7 cellular contexts compared by ENCODE assay signal in genomic region chr1:156748670-156749428, GRCh38. TPM values are rescaled to one million over a fixed set of nuclear protein-coding genes. Genes with fewer than 3 reads are reported as not detected.
A peak's percentile ranks its signal among the peaks of the same experiment; 100 is the strongest.
DNase-seq lines count a peak whose midpoint lies in the region; ATAC-seq, FAIRE-seq and TF ChIP-seq lines count a peak whose summit lies in the region.

No MANE protein-coding gene starts in this region.

- TF ChIP-seq POLR2A in GM12891 (IDR thresholded peaks at IDR 0.05; ENCODE audit: low read depth, low read length) (peak; percentile 36; the same call in 1 of the 2 replicates), body of pancreas (IDR thresholded peaks at IDR 0.05) (peak; percentile 18 to 76 (median 69))

- TF ChIP-seq CTCF in body of pancreas (IDR thresholded peaks at IDR 0.05), result no peak

- no peak for FAIRE-seq in GM12891 (lab: Jason Lieb, UNC)

- peaks cover 63% of the 10 kb centered on the region for H3K4me1 ChIP-seq in body of pancreas
- H3K4me1 ChIP-seq in subcutaneous abdominal adipose tissue (ENCODE audit: control insufficient read depth in 5 of 5, insufficient read depth in 5 of 5, low read length in 5 of 5), result peaks cover 25 to 78% (median 70%) of the 10 kb centered on the region in 5 donors

- H3K36me3 ChIP-seq in body of pancreas (replicated peaks in 1 of 2; ENCODE audit: insufficient read depth in 1 of 2, low read depth in 2 of 2) (peaks cover 0 to under 1% of the 10 kb centered on the region in 2 donors), subcutaneous abdominal adipose tissue (ENCODE audit: control insufficient read depth in 5 of 5, insufficient read depth in 5 of 5, low read length in 5 of 5) (peaks cover 0 to 12% (median 11%) of the 10 kb centered on the region in 5 donors)

- H3K4me3 ChIP-seq in body of pancreas, result no peak overlapping the region
- H3K4me3 ChIP-seq in subcutaneous abdominal adipose tissue (ENCODE audit: low read depth in 1 of 5, low read length in 5 of 5), result peak overlapping the region; percentile 78 to 98 (median 92)

- no peaks in the 10 kb centered on the region for H3K27me3 ChIP-seq in body of pancreas
- H3K27me3 ChIP-seq in subcutaneous abdominal adipose tissue (ENCODE audit: control insufficient read depth in 5 of 5, insufficient read depth in 4 of 5, low read length in 5 of 5), result no peaks in the 10 kb centered on the region

- intact Hi-C loops in body of pancreas (cut with DNase I), result no loop called here

- peak overlapping the region; percentile 94 to 99 (median 97) for H3K9ac ChIP-seq in subcutaneous abdominal adipose tissue (ENCODE audit: low read length in 5 of 5)

- H3K27ac ChIP-seq in body of pancreas, result peak overlapping the region; percentile 92 to 99 (median 98)
- H3K27ac ChIP-seq in subcutaneous abdominal adipose tissue (ENCODE audit: low read depth, low read length), result peak overlapping the region; percentile 100

- DNase-seq in GM12891 (ENCODE audit: insufficient read length, low spot score) (no peak), NCI-H82 treated with DMSO at 0.1 percent for 48 hours (lab: John Stamatoyannopoulos, UW; ENCODE audit: unreplicated experiment) (peak; percentile 32), body of pancreas (peak; percentile 49 to 76 (median 64)), kidney tubule cell (ENCODE audit: low spot score) (peak; percentile 96), NCI-H1105 treated with DMSO at 0.1 percent for 48 hours (lab: John Stamatoyannopoulos, UW) (no peak), NCI-H146 (lab: John Stamatoyannopoulos, UW) (no peak)

- ATAC-seq in body of pancreas, result no peak

- H3K9me3 ChIP-seq in body of pancreas (no peaks in the 10 kb centered on the region), subcutaneous abdominal adipose tissue (ENCODE audit: control insufficient read depth in 5 of 5, low read length in 5 of 5) (no peaks in the 10 kb centered on the region)

- WGBS in body of pancreas, 2 donors, result 9 to 18% methylated on average over 9 of the region's 9 CpGs

TF ChIP-seq in GM12891, 5 proteins besides CTCF, POLR2A, EP300 and RAD21:
- TF ChIP-seq POU2F2 (IDR thresholded peaks at IDR 0.05; ENCODE audit: low read depth, low read length) (no peak), SPI1 (IDR thresholded peaks at IDR 0.05; ENCODE audit: low read depth, low read length) (peak; percentile 37; the same call in 1 of the 2 replicates), POLR2AphosphoS5 (IDR thresholded peaks at IDR 0.05; ENCODE audit: low read depth, low read length) (no peak; the same call in 1 of the 2 replicates), TAF1 (IDR thresholded peaks at IDR 0.05; ENCODE audit: low read depth, low read length) (peak; percentile 60; the same call in 1 of the 2 replicates), PAX5 (IDR thresholded peaks at IDR 0.05; ENCODE audit: insufficient read depth, low read length, severe bottlenecking) (peak; percentile 15)

RNA-seq across cellular contexts. Expression of gene HDGF, which starts 2.6 kb away (rescaled TPM):
- polyA plus RNA-seq in GM12891 (2012; ENCODE audit: low read depth, missing spikeins), result 113 TPM
- 100 to 1,000 TPM in 1 of 2 donors, 10 to 100 TPM in 1; 92.4 to 122 TPM for total RNA-seq in body of pancreas

RNA-seq across cellular contexts. Expression of gene MRPL24, which starts 8.0 kb away (rescaled TPM):
- polyA plus RNA-seq in GM12891 (2012; ENCODE audit: low read depth, missing spikeins), result 116 TPM
- total RNA-seq in body of pancreas, result 10 to 100 TPM; 25.2 to 62.0 TPM

RNA-seq across cellular contexts. Expression of gene PRCC, which starts 18.5 kb away (rescaled TPM):
- 52.3 TPM for polyA plus RNA-seq in GM12891 (2012; ENCODE audit: low read depth, missing spikeins)
- 10 to 100 TPM; 19.2 to 28.3 TPM for total RNA-seq in body of pancreas

RNA-seq across cellular contexts. Expression of gene ISG20L2, which starts 20.3 kb away (rescaled TPM):
- 20.5 TPM for polyA plus RNA-seq in GM12891 (2012; ENCODE audit: low read depth, missing spikeins)
- total RNA-seq in body of pancreas, result 10 to 100 TPM; 11.9 to 14.3 TPM

RNA-seq across cellular contexts. Expression of gene METTL25B, which starts 20.6 kb away (rescaled TPM):
- 17.7 TPM for polyA plus RNA-seq in GM12891 (2012; ENCODE audit: low read depth, missing spikeins)
- 10 to 100 TPM; 14.5 to 68.2 TPM for total RNA-seq in body of pancreas

Comparison
In these comparisons a context has a peak if more than half of its experiments do, and no peak if none do; other contexts are left out.
1. DNase-seq: peak in NCI-H82 treated with DMSO at 0.1 percent for 48 hours (single experiment), body of pancreas (4 of 4) and kidney tubule cell (single experiment); none in GM12891 (single experiment), NCI-H1105 treated with DMSO at 0.1 percent for 48 hours (single experiment) and NCI-H146 (single experiment).
2. H3K4me3 ChIP-seq: peak in subcutaneous abdominal adipose tissue (5 of 5); none in body of pancreas (0 of 2).